8 cellular contexts compared by ENCODE assay signal in the genomic region with DNA sequence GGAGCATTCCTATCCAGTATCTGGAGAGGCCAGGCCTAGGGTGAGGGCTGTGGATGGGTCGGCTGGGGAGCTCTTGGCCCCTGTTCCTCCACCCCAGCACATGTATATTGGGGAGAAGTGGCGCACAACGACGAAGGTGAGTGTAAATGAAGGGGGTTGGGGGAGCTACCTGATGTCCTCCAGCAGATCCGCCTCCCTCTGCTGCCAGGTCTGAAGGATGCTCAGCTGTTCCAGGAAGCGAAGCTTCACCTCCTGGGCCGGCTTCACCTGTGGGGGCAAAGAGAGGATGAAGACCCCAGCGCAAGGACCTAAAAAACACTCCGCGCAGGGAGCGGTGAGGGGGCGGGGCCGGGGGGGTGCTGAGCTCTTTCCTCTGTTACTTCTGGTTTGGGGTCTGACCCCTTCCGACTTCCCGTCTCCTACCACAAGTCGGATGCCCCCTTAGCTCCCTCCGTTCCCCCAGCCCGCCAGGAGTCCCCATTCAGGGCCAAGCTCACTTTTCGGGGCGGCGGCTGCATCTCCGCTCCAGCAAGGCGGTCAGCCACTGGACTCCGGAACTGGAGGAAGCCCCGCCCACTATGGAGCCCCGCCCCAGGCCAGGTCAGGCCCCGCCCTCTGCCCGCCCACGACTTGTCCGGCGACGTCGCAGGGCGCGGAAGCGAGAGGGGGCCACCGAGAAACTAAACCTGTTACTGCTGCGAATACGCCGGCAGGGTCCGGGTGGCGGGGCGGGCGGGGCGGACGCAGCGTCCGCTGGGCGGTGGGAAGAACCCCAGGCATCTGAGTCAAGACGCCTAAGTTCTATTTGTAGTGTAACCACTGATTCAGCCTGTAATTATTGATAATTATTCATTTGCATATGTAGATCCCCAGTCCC. TPM values are rescaled to one million over a fixed set of nuclear protein-coding genes. Genes with fewer than 3 reads are reported as not detected.
A peak's percentile ranks its signal among the peaks of the same experiment; 100 is the strongest.
DNase-seq lines count a peak whose midpoint lies in the region; ATAC-seq lines count a peak whose summit lies in the region.

FCHSD1 (minus strand) TSS at position 568 of the 877 bp plus-strand sequence; CDS start at position 518, 50 bp downstream.

- intact Hi-C loops in activated CD4-positive, alpha-beta memory T cell treated with anti-CD3 and anti-CD28 coated beads for 36 hours (cut with micrococcal nuclease) = loop anchor here (1.0 kb wide), 3 partner anchors 9 to 32 kb away; partner anchors contain the start of genes HDAC3 and RELL2

- peaks cover 22% of the 10 kb centered on the region for H3K4me1 Mint-ChIP-seq in activated CD4-positive, alpha-beta memory T cell treated with anti-CD3 and anti-CD28 coated beads for 36 hours (ENCODE audit: low read depth)

- H3K9me3 Mint-ChIP-seq in activated CD4-positive, alpha-beta memory T cell treated with anti-CD3 and anti-CD28 coated beads for 36 hours = no peaks in the 10 kb centered on the region

- H3K27me3 Mint-ChIP-seq in activated CD4-positive, alpha-beta memory T cell treated with anti-CD3 and anti-CD28 coated beads for 36 hours = no peaks in the 10 kb centered on the region

- H3K27ac Mint-ChIP-seq in activated CD4-positive, alpha-beta memory T cell treated with anti-CD3 and anti-CD28 coated beads for 36 hours = peak within 1 kb of the TSS; percentile 89

- POLR2A ChIA-PET in activated CD4-positive, alpha-beta memory T cell treated with anti-CD3 and anti-CD28 coated beads for 36 hours (lab: Charles Lee) = interaction anchor here (1.0 to 3.4 kb wide), 4 partner anchors 9 to 272 kb away, joined by 3 to 32 read pairs (median 8); partner anchors contain the start of genes HDAC3 and RELL2

- peak; percentile 72 for DNase-seq in NK-92 treated with Interleukin-12 subunit alpha and Interleukin-12 subunit beta, amount 100 ng/mL, for 24 hours (lab: John Stamatoyannopoulos, UW)
- DNase-seq in NK-92 (lab: John Stamatoyannopoulos, UW; ENCODE audit: unreplicated experiment) (no peak), NCI-H345 (lab: John Stamatoyannopoulos, UW) (peak; percentile 68), medulla oblongata (ENCODE audit: extremely low spot score) (peak; percentile 86)
- DNase-seq in activated CD4-positive, alpha-beta memory T cell treated with anti-CD3 and anti-CD28 coated beads for 36 hours = peak; percentile 92
- peak; percentile 77 for DNase-seq in effector CD8-positive, alpha-beta T cell (lab: John Stamatoyannopoulos, UW)
- peak; percentile 66 to 70 (median 66) for DNase-seq in stimulated activated CD4-positive, alpha-beta T cell treated with anti-CD3 and anti-CD28 coated beads, TNF-alpha, amount 100 ng/mL, for 4 hours (ENCODE audit: low read depth in 3 of 3)

- H3K36me3 Mint-ChIP-seq in activated CD4-positive, alpha-beta memory T cell treated with anti-CD3 and anti-CD28 coated beads for 36 hours = peaks cover 5% of the 10 kb centered on the region

- CTCF ChIA-PET in activated CD4-positive, alpha-beta memory T cell treated with anti-CD3 and anti-CD28 coated beads for 36 hours (lab: Charles Lee) = interaction anchor here (0.6 to 2.8 kb wide), 12 partner anchors 8 to 318 kb away, joined by 3 to 15 read pairs (median 5); partner anchors contain the start of genes HDAC3, RELL2 and RNF14

- peak; percentile 85 for ATAC-seq in HG02938 (IDR thresholded peaks at IDR 0.05; ENCODE audit: unreplicated experiment)

- H3K4me3 Mint-ChIP-seq in activated CD4-positive, alpha-beta memory T cell treated with anti-CD3 and anti-CD28 coated beads for 36 hours = peak within 1 kb of the TSS; percentile 96

RNA-seq across cellular contexts. Expression of gene FCHSD1, which starts in this region (rescaled TPM):
- 10 to 100 TPM; 40.1 to 46.0 TPM for total RNA-seq in activated CD4-positive, alpha-beta memory T cell treated with anti-CD3 and anti-CD28 coated beads for 36 hours
